In the genomic region with DNA sequence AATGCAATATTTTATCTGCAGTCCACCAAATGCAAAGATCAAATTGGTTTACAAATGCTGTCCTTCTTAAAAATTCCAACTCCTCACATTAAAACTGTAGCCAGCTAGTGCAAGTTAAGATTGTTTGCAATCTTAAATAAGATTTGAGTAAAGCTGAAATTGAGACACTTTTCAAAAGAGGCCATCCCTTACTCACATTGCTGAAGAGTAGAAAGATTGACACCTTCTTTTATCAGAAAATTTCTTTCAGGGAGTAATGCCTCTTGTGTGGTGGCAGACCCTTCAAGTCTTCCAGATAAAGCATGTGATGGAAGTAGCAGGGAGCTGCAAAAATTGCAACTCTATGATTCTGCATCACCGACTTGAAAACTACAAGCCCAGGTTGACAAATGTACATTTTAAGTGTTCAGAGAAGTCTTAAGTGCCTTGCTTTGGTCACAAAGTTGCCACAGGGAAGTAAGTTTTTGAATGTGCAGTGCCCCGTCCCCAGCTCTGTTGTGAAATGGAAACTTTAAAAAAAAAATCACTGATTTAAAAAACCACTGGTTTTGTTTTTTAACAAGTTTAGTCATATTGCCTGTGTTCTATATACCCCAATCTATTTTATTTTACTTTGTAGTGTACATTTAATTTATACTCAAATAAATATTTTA, we compare ENCODE assay signal across 11 cellular contexts. TPM values are rescaled to one million over a fixed set of nuclear protein-coding genes. Genes with fewer than 3 reads are reported as not detected.
A peak's percentile ranks its signal among the peaks of the same experiment; 100 is the strongest.
DNase-seq lines count a peak whose midpoint lies in the region; ATAC-seq lines count a peak whose summit lies in the region.
"Had no signal": no experiment of that assay in that cellular context is flagged by ENCODE, and none has a peak within 500 bp of the region (broad histone marks: within the 10 kb centered on the region; RNA-seq: fewer than 3 reads in every experiment).

No MANE protein-coding gene starts in this region.

- DNase-seq in MV-4-11 (lab: John Stamatoyannopoulos, UW) (peak; percentile 84), sciatic nerve (ENCODE audit: low spot score) (no peak), GM19240 (ENCODE audit: insufficient read length, low spot score) (no peak), NCI-H446 (lab: John Stamatoyannopoulos, UW) (no peak), iPS-NIHi11 (ENCODE audit: low spot score) (no peak)
- DNase-seq: mammary epithelial cell, MG63, uterus had no signal

- intact Hi-C loops in sciatic nerve (cut with DNase I) = no loop called here

- peak; percentile 54 for ATAC-seq in GM18868 (IDR thresholded peaks at IDR 0.05; ENCODE audit: unreplicated experiment)
- ATAC-seq in HG02623 (IDR thresholded peaks at IDR 0.05; ENCODE audit: unreplicated experiment) = peak; percentile 45
- peak; percentile 53 for ATAC-seq in sciatic nerve

RNA-seq across cellular contexts. Expression of a gene that starts 12.6 kb away (rescaled TPM):
- total RNA-seq in sciatic nerve = 15.4 TPM
- total RNA-seq: glomerular endothelial cell had no signal

RNA-seq across cellular contexts. Expression of a gene that starts 45.7 kb away (rescaled TPM):
- not detected for total RNA-seq in sciatic nerve
- total RNA-seq: glomerular endothelial cell had no signal
